23 cellular contexts compared by ENCODE assay signal in the genomic region with DNA sequence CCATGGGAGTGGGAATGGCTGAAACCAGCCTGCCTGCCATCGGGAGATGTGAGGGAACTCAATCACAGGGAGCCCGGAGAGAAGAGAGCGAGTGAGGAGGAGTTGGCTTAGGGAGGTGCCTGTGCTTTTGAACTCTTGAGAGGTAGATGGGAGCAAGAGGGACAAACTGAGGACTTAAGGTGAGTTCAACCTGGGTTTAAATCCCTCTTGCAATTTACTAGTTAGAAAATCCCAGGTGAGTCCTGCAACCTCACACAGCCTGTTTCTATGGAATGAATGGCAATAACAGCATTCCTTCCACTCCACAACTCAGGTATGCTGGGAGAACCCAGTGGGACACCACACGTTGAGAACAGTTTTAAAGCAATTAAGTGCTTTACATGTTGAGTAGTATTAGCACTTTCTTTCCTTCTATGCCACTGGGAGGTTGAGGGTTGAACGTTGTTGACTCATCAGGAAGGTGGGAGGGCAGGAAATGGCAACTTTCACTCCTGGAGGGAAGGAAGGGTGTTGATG. TPM values are rescaled to one million over a fixed set of nuclear protein-coding genes. Genes with fewer than 3 reads are reported as not detected.
DNase-seq lines count a peak whose midpoint lies in the region; ATAC-seq and TF ChIP-seq lines count a peak whose summit lies in the region.
"Had no signal": no experiment of that assay in that cellular context is flagged by ENCODE, and none has a peak within 500 bp of the region (broad histone marks: within the 10 kb centered on the region; RNA-seq: fewer than 3 reads in every experiment).

No MANE protein-coding gene starts in this region.

- peak; percentile 70 for DNase-seq in Daoy (ENCODE audit: low read depth)
- peak; percentile 91 for DNase-seq in endodermal cell
- peak; percentile 10 for DNase-seq in iris pigment epithelial cell (ENCODE audit: low read depth)
- DNase-seq in mucosa of gallbladder (ENCODE audit: low spot score): no peak
- DNase-seq: activated CD4-positive, alpha-beta T cell treated with anti-CD3 and anti-CD28 coated beads for 1 hour; activated naive CD8-positive, alpha-beta T cell treated with anti-CD3 and anti-CD28 coated beads, Interleukin-2, amount 10 ng/mL, durations not matched to agents 7 days and 5 days; C1 segment of cervical spinal cord; GF-D8; GOT3; heart right ventricle; left colon; NCI-H1417 treated with DMSO at 0.1 percent for 48 hours; NCI-H2107; NCI-H524 treated with DMSO at 0.1 percent for 48 hours had no signal

- no peak for ATAC-seq in HG03175 (IDR thresholded peaks at IDR 0.05; ENCODE audit: unreplicated experiment)
- no peak for ATAC-seq in GM21717 (IDR thresholded peaks at IDR 0.05; ENCODE audit: unreplicated experiment)
- ATAC-seq in GM18868 (IDR thresholded peaks at IDR 0.05; ENCODE audit: unreplicated experiment): no peak
- ATAC-seq: activated T-helper 17 cell treated with anti-CD3 and anti-CD28 coated beads, Interleukin-2, amount 50 U/mL, for 72 hours; heart right ventricle; left colon; Right ventricle myocardium inferior; stimulated activated memory B cell treated with anti-CD40 and anti-IgM and Interleukin-4, amounts not matched to agents 10 μg/mL and 1 μg/mL and 100 μg/mL, for 72 hours had no signal

- H3K9me3 ChIP-seq in HUES64 (ENCODE audit: insufficient read depth, low read depth, low read length) (no peaks in the 10 kb centered on the region), endodermal cell (ENCODE audit: control insufficient read depth, low read length) (no peaks in the 10 kb centered on the region)
- H3K9me3 ChIP-seq: heart right ventricle had no signal

- H3K4me1 Mint-ChIP-seq in endodermal cell: peaks cover 19% of the 10 kb centered on the region
- H3K4me1 Mint-ChIP-seq: activated naive CD8-positive, alpha-beta T cell treated with anti-CD3 and anti-CD28 coated beads, Interleukin-2, amount 10 ng/mL, durations not matched to agents 7 days and 5 days; activated T-helper 17 cell treated with anti-CD3 and anti-CD28 coated beads, Interleukin-2, amount 50 U/mL, for 72 hours; nephron; stimulated activated memory B cell treated with anti-CD40 and anti-IgM and Interleukin-4, amounts not matched to agents 10 μg/mL and 1 μg/mL and 100 μg/mL, for 72 hours had no signal

- no peak for TF ChIP-seq CTCF in endodermal cell (conservative IDR thresholded peaks at IDR 0.05)

- peak overlapping the region; percentile 79 for H3K27ac ChIP-seq in HUES64 (ENCODE audit: low read depth, low read length)
- H3K27ac ChIP-seq in endodermal cell (ENCODE audit: low read depth, low read length): no peak overlapping the region
- H3K27ac ChIP-seq: heart right ventricle had no signal

- H3K4me3 Mint-ChIP-seq in endodermal cell: peak overlapping the region; percentile 2
- H3K4me3 Mint-ChIP-seq: activated naive CD8-positive, alpha-beta T cell treated with anti-CD3 and anti-CD28 coated beads, Interleukin-2, amount 10 ng/mL, durations not matched to agents 7 days and 5 days; activated T-helper 17 cell treated with anti-CD3 and anti-CD28 coated beads, Interleukin-2, amount 50 U/mL, for 72 hours; nephron; stimulated activated memory B cell treated with anti-CD40 and anti-IgM and Interleukin-4, amounts not matched to agents 10 μg/mL and 1 μg/mL and 100 μg/mL, for 72 hours had no signal

- peak overlapping the region; percentile 31 for H3K9ac ChIP-seq in HUES64 (ENCODE audit: low read depth, low read length)
- no peak overlapping the region for H3K9ac ChIP-seq in endodermal cell (ENCODE audit: extremely low read depth, low read length, poor library complexity, severe bottlenecking)

- no peaks in the 10 kb centered on the region for H3K36me3 ChIP-seq in HUES64 (ENCODE audit: insufficient read depth, low read length)
- no peaks in the 10 kb centered on the region for H3K36me3 ChIP-seq in endodermal cell (ENCODE audit: control insufficient read depth, insufficient read depth, low read length)
- H3K36me3 ChIP-seq: heart right ventricle had no signal

- WGBS in HUES64: 27% methylated on average over 4 of the region's 5 CpGs
- WGBS in endodermal cell (ENCODE audit: insufficient coverage in 1 of 2, insufficient read length in 1 of 2), 2 experiments: 28 to 46% methylated on average over 3 to 5 of the region's 5 CpGs

- H3K9me3 Mint-ChIP-seq in endodermal cell: no peaks in the 10 kb centered on the region
- H3K9me3 Mint-ChIP-seq: activated naive CD8-positive, alpha-beta T cell treated with anti-CD3 and anti-CD28 coated beads, Interleukin-2, amount 10 ng/mL, durations not matched to agents 7 days and 5 days; activated T-helper 17 cell treated with anti-CD3 and anti-CD28 coated beads, Interleukin-2, amount 50 U/mL, for 72 hours; nephron; stimulated activated memory B cell treated with anti-CD40 and anti-IgM and Interleukin-4, amounts not matched to agents 10 μg/mL and 1 μg/mL and 100 μg/mL, for 72 hours had no signal

- H3K27me3 ChIP-seq in HUES64 (ENCODE audit: insufficient read depth, low read length): no peaks in the 10 kb centered on the region
- H3K27me3 ChIP-seq in endodermal cell (ENCODE audit: control insufficient read depth, insufficient read depth, low read length, poor library complexity, severe bottlenecking): peaks cover 23% of the 10 kb centered on the region

- H3K4me3 ChIP-seq in HUES64 (ENCODE audit: low read length) (no peak overlapping the region), endodermal cell (ENCODE audit: low read length) (no peak overlapping the region)
- H3K4me3 ChIP-seq: heart right ventricle had no signal

- H3K27me3 Mint-ChIP-seq in endodermal cell (ENCODE audit: insufficient read depth): peaks cover 20% of the 10 kb centered on the region

- no peaks in the 10 kb centered on the region for H3K36me3 Mint-ChIP-seq in endodermal cell (ENCODE audit: low read depth)
- H3K36me3 Mint-ChIP-seq: activated naive CD8-positive, alpha-beta T cell treated with anti-CD3 and anti-CD28 coated beads, Interleukin-2, amount 10 ng/mL, durations not matched to agents 7 days and 5 days; stimulated activated memory B cell treated with anti-CD40 and anti-IgM and Interleukin-4, amounts not matched to agents 10 μg/mL and 1 μg/mL and 100 μg/mL, for 72 hours had no signal

- H3K4me1 ChIP-seq in HUES64 (ENCODE audit: insufficient read depth, low read length): peaks cover 34% of the 10 kb centered on the region
- no peaks in the 10 kb centered on the region for H3K4me1 ChIP-seq in endodermal cell (ENCODE audit: control insufficient read depth, insufficient read depth, low read length)
- H3K4me1 ChIP-seq: heart right ventricle had no signal

- peak overlapping the region; percentile 94 for H3K27ac Mint-ChIP-seq in endodermal cell
- H3K27ac Mint-ChIP-seq: activated naive CD8-positive, alpha-beta T cell treated with anti-CD3 and anti-CD28 coated beads, Interleukin-2, amount 10 ng/mL, durations not matched to agents 7 days and 5 days; activated T-helper 17 cell treated with anti-CD3 and anti-CD28 coated beads, Interleukin-2, amount 50 U/mL, for 72 hours; nephron; stimulated activated memory B cell treated with anti-CD40 and anti-IgM and Interleukin-4, amounts not matched to agents 10 μg/mL and 1 μg/mL and 100 μg/mL, for 72 hours had no signal

RNA-seq across cellular contexts. Expression of gene VIT, which starts 57.3 kb away (rescaled TPM):
- not detected in 2 replicates for total RNA-seq in Daoy (2014; rRNA removed; shearing (Covaris generic))
- 0.10 TPM for polyA plus RNA-seq in HUES64 (2013, experiment 1 of 2)
- 0.38 TPM for polyA plus RNA-seq in HUES64 (2013, experiment 2 of 2)
- under 1 TPM in 1 of 2 donors, not detected in 1; 0.53 TPM for total RNA-seq in endodermal cell
- polyA plus RNA-seq in endodermal cell (2013, experiment 1 of 2): 0.39 TPM
- polyA plus RNA-seq in endodermal cell (2013, experiment 2 of 2): 0.58 TPM
- total RNA-seq in mucosa of gallbladder: 1.5 TPM
- total RNA-seq: activated naive CD8-positive, alpha-beta T cell treated with anti-CD3 and anti-CD28 coated beads, Interleukin-2, amount 10 ng/mL, durations not matched to agents 7 days and 5 days; activated T-helper 17 cell treated with anti-CD3 and anti-CD28 coated beads, Interleukin-2, amount 50 U/mL, for 72 hours; temporal lobe had no signal
